22 cellular contexts compared by ENCODE assay signal in genomic region chr2:145108385-145108784, GRCh38.
DNase-seq lines count a peak whose midpoint lies in the region; ATAC-seq, FAIRE-seq and TF ChIP-seq lines count a peak whose summit lies in the region.
"Had no signal": no experiment of that assay in that cellular context is flagged by ENCODE, and none has a peak within 500 bp of the region (broad histone marks: within the 10 kb centered on the region; RNA-seq: fewer than 3 reads in every experiment).

No MANE protein-coding gene starts in this region.

- no peak for ATAC-seq in body of pancreas
- peak; percentile 94 for ATAC-seq in HepG2
- ATAC-seq: left ventricle myocardium superior, PC-3, T-helper 17 cell had no signal

- H3K27me3 ChIP-seq in body of pancreas: no peaks in the 10 kb centered on the region
- H3K27me3 ChIP-seq in HepG2 (ENCODE audit: control insufficient read depth in 1 of 2, insufficient read depth in 2 of 2, low read length in 2 of 2): no peaks in the 10 kb centered on the region
- H3K27me3 ChIP-seq: esophagus muscularis mucosa, neutrophil had no signal

- CTCF ChIA-PET in HepG2 (lab: Yijun Ruan, JAX; ENCODE audit: low intra/inter-chr PET ratio, low total read pairs): no interaction called here

- WGBS in body of pancreas, 2 donors: 37 to 42% methylated on average over 10 of the region's 10 CpGs
- 7% methylated on average over 10 of the region's 10 CpGs for WGBS in HepG2 (ENCODE audit: low lambda C conversion rate)

- intact Hi-C loops in body of pancreas (cut with DNase I) (no loop called here), HepG2 (cut with micrococcal nuclease; ENCODE audit: unreplicated experiment) (no loop called here)

- TF ChIP-seq CTCF in body of pancreas (IDR thresholded peaks at IDR 0.05): no peak
- no peak for TF ChIP-seq CTCF in HepG2 (CRISPR knock-in tag; IDR thresholded peaks at IDR 0.05)

- TF ChIP-seq POLR2A in body of pancreas (IDR thresholded peaks at IDR 0.05): no peak
- TF ChIP-seq POLR2A in HepG2 (IDR thresholded peaks at IDR 0.05; ENCODE audit: insufficient read depth in 1 of 2, low read depth in 2 of 2, low read length in 2 of 2): no peak

- FAIRE-seq in HepG2 (lab: Jason Lieb, UNC): no peak
- no peak for FAIRE-seq in urothelium cell line (lab: Jason Lieb, UNC)
- FAIRE-seq: G401.6 had no signal

- no peak overlapping the region for H3K4me3 ChIP-seq in body of pancreas
- 0 out of 6 replicates have a peak overlapping the region, but pooled peaks of 1 of the 3 experiments have one; percentile 11 for H3K4me3 ChIP-seq in HepG2 (replicated peaks in 1 of 3; ENCODE audit: insufficient read depth in 1 of 3, low read depth in 2 of 3, low read length in 3 of 3)
- H3K4me3 ChIP-seq: esophagus muscularis mucosa had no signal

- H3K36me3 ChIP-seq in body of pancreas (replicated peaks in 1 of 2; ENCODE audit: insufficient read depth in 1 of 2, low read depth in 2 of 2) (no peaks in the 10 kb centered on the region), HepG2 (replicated peaks in 1 of 2; ENCODE audit: control insufficient read depth in 1 of 2, insufficient read depth in 2 of 2, low read length in 2 of 2) (no peaks in the 10 kb centered on the region)
- H3K36me3 ChIP-seq: esophagus muscularis mucosa, neutrophil had no signal

- no peak overlapping the region for H2AFZ ChIP-seq in HepG2 (ENCODE audit: low read length)

- TF ChIP-seq RAD21 in HepG2 (CRISPR knock-in tag; IDR thresholded peaks at IDR 0.05): no peak

- POLR2A ChIA-PET in HepG2 (lab: Yijun Ruan, JAX): no interaction called here

- H4K20me1 ChIP-seq in HepG2 (ENCODE audit: insufficient read depth, low read length): no peaks in the 10 kb centered on the region

- in situ Hi-C loops in HepG2 (cut with HindIII; ENCODE audit: extremely low pct_ligation_motif_present, low pct_unique_long_range_greater_than_20kb): no loop called here

- H3K79me2 ChIP-seq in HepG2 (ENCODE audit: insufficient read depth, low read length): no peaks in the 10 kb centered on the region

- H3K27ac ChIP-seq in body of pancreas (no peak overlapping the region), HepG2 (ENCODE audit: extremely low read length, insufficient read depth, low read length) (no peak overlapping the region)
- H3K27ac ChIP-seq: 22Rv1, esophagus muscularis mucosa, neutrophil, VCaP had no signal

- H3K4me2 ChIP-seq in HepG2 (ENCODE audit: low read depth, low read length): peak overlapping the region; percentile 34

- DNase-seq in DMS53 (lab: John Stamatoyannopoulos, UW) (peak; percentile 6), DMS53 treated with DMSO at 0.1 percent for 48 hours (lab: John Stamatoyannopoulos, UW; ENCODE audit: unreplicated experiment) (no peak), body of pancreas (peak in 3 of 4 donors; percentile 6 to 50 (median 18)), HepG2 (ENCODE audit: low spot score) (peak; percentile 5), urothelium cell line (ENCODE audit: low spot score) (peak; percentile 18), foreskin melanocyte (no peak)
- DNase-seq in activated CD8-positive, alpha-beta memory T cell treated with anti-CD3 and anti-CD28 coated beads, Interleukin-2, amount 50 U/mL, for 4 hours: no peak
- no peak for DNase-seq in stimulated activated CD4-positive, alpha-beta T cell treated with anti-CD3 and anti-CD28 coated beads, Interleukin-15, amount 100 ng/mL, for 24 hours
- DNase-seq: activated naive CD4-positive, alpha-beta T cell; amygdala; Calu3; cerebellar nuclear complex; effector CD4-positive, alpha-beta T cell; left ventricle myocardium superior; NCI-H1694; PC-3; T-helper 17 cell had no signal

- peak overlapping the region; percentile 18; the same call in 1 of the 2 replicates for H3K9ac ChIP-seq in HepG2 (ENCODE audit: insufficient read depth, low read depth, low read length)

- H3K9me3 ChIP-seq in body of pancreas (no peaks in the 10 kb centered on the region), HepG2 (ENCODE audit: low read length) (no peaks in the 10 kb centered on the region)
- H3K9me3 ChIP-seq: esophagus muscularis mucosa, neutrophil had no signal

- H3K4me1 ChIP-seq in body of pancreas (peaks cover 7% of the 10 kb centered on the region), HepG2 (ENCODE audit: insufficient read depth, low read length) (peaks cover 10% of the 10 kb centered on the region)
- H3K4me1 ChIP-seq: esophagus muscularis mucosa had no signal

- BruUV-seq in HepG2 (replicated peaks; lab: Mats Ljungman, UMichigan): no TSS peak

- no peak for TF ChIP-seq EP300 in HepG2 (IDR thresholded peaks at IDR 0.05; ENCODE audit: low read depth in 2 of 2, low read length in 2 of 2)
- no peak for TF ChIP-seq EP300 in HepG2 (CRISPR knock-in tag; IDR thresholded peaks at IDR 0.05; ENCODE audit: borderline replicate concordance)

TF ChIP-seq in HepG2, 621 proteins besides CTCF, POLR2A, EP300 and RAD21 (continues in another document):
- no peak for TF ChIP-seq GABPA (IDR thresholded peaks at IDR 0.05; ENCODE audit: low read depth, low read length)
- no peak for TF ChIP-seq GABPA (CRISPR knock-in tag; IDR thresholded peaks at IDR 0.05; ENCODE audit: low read depth)
- no peak for TF ChIP-seq ZNF782 (CRISPR knock-in tag; IDR thresholded peaks at IDR 0.05; ENCODE audit: borderline replicate concordance)
- no peak for TF ChIP-seq FOSL2 (CRISPR knock-in tag; IDR thresholded peaks at IDR 0.05)
- TF ChIP-seq SIX4 (CRISPR knock-in tag; IDR thresholded peaks at IDR 0.05): peak; percentile 88; the same call in 1 of the 2 replicates
- peak; percentile 53; the same call in 1 of the 2 replicates for TF ChIP-seq SIX1 (CRISPR knock-in tag; IDR thresholded peaks at IDR 0.05; ENCODE audit: borderline replicate concordance)
- TF ChIP-seq BRCA1 (CRISPR knock-in tag; IDR thresholded peaks at IDR 0.05): no peak
- TF ChIP-seq, protein P1, sequence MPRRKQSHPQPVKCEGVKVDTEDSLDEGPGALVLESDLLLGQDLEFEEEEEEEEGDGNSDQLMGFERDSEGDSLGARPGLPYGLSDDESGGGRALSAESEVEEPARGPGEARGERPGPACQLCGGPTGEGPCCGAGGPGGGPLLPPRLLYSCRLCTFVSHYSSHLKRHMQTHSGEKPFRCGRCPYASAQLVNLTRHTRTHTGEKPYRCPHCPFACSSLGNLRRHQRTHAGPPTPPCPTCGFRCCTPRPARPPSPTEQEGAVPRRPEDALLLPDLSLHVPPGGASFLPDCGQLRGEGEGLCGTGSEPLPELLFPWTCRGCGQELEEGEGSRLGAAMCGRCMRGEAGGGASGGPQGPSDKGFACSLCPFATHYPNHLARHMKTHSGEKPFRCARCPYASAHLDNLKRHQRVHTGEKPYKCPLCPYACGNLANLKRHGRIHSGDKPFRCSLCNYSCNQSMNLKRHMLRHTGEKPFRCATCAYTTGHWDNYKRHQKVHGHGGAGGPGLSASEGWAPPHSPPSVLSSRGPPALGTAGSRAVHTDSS (CRISPR knock-in tag; conservative IDR thresholded peaks at IDR 0.05): no peak
- TF ChIP-seq TARDBP (CRISPR knock-in tag; IDR thresholded peaks at IDR 0.05): no peak
- TF ChIP-seq TAF1 (CRISPR knock-in tag; IDR thresholded peaks at IDR 0.05): no peak
- TF ChIP-seq GABPB1 (CRISPR knock-in tag; IDR thresholded peaks at IDR 0.05): no peak
- TF ChIP-seq ZSCAN30 (CRISPR knock-in tag; IDR thresholded peaks at IDR 0.05): no peak
- peak; percentile 61 for TF ChIP-seq HNF4A (CRISPR knock-in tag; IDR thresholded peaks at IDR 0.05)
- no peak for TF ChIP-seq ZNF672 (CRISPR knock-in tag; IDR thresholded peaks at IDR 0.05)
- no peak for TF ChIP-seq RORA (CRISPR knock-in tag; IDR thresholded peaks at IDR 0.05)
- no peak for TF ChIP-seq ATRX (CRISPR knock-in tag; IDR thresholded peaks at IDR 0.05; ENCODE audit: borderline replicate concordance)
- TF ChIP-seq ZBTB38 (CRISPR knock-in tag; IDR thresholded peaks at IDR 0.05): no peak
- TF ChIP-seq, protein P2, sequence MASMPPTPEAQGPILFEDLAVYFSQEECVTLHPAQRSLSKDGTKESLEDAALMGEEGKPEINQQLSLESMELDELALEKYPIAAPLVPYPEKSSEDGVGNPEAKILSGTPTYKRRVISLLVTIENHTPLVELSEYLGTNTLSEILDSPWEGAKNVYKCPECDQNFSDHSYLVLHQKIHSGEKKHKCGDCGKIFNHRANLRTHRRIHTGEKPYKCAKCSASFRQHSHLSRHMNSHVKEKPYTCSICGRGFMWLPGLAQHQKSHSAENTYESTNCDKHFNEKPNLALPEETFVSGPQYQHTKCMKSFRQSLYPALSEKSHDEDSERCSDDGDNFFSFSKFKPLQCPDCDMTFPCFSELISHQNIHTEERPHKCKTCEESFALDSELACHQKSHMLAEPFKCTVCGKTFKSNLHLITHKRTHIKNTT (CRISPR knock-in tag; IDR thresholded peaks at IDR 0.05): no peak
- no peak for TF ChIP-seq JARID2 (CRISPR knock-in tag; IDR thresholded peaks at IDR 0.05; ENCODE audit: insufficient replicate concordance)
- TF ChIP-seq, protein P3, sequence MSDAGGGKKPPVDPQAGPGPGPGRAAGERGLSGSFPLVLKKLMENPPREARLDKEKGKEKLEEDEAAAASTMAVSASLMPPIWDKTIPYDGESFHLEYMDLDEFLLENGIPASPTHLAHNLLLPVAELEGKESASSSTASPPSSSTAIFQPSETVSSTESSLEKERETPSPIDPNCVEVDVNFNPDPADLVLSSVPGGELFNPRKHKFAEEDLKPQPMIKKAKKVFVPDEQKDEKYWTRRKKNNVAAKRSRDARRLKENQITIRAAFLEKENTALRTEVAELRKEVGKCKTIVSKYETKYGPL (CRISPR knock-in tag; IDR thresholded peaks at IDR 0.05): no peak
- no peak for TF ChIP-seq ARID2 (CRISPR knock-in tag; IDR thresholded peaks at IDR 0.05; ENCODE audit: borderline replicate concordance)
- TF ChIP-seq ZNF503 (CRISPR knock-in tag; IDR thresholded peaks at IDR 0.05): no peak
- TF ChIP-seq NR2F1 (CRISPR knock-in tag; IDR thresholded peaks at IDR 0.05): 0 out of 4 replicates have a peak, but pooled peaks of 1 of the 2 experiments have one; percentile 19
- no peak for TF ChIP-seq ZNF251 (CRISPR knock-in tag; IDR thresholded peaks at IDR 0.05)

Comparison
In these comparisons a context has a peak if more than half of its experiments do, and no peak if none do; other contexts are left out.
1. DNase-seq: peak in DMS53 (single experiment), body of pancreas (3 of 4), HepG2 (single experiment) and urothelium cell line (single experiment); none in DMS53 treated with DMSO at 0.1 percent for 48 hours (single experiment), activated CD8-positive, alpha-beta memory T cell treated with anti-CD3 and anti-CD28 coated beads, Interleukin-2, amount 50 U/mL, for 4 hours (single experiment), foreskin melanocyte (single experiment) and stimulated activated CD4-positive, alpha-beta T cell treated with anti-CD3 and anti-CD28 coated beads, Interleukin-15, amount 100 ng/mL, for 24 hours (single experiment).